In genomic region chr17:59139939-59140338, GRCh38 we compare ENCODE assay signal across 14 cellular contexts. TPM values are rescaled to one million over a fixed set of nuclear protein-coding genes. Genes with fewer than 3 reads are reported as not detected.
DNase-seq lines count a peak whose midpoint lies in the region; ATAC-seq and TF ChIP-seq lines count a peak whose summit lies in the region.
"Had no signal": no experiment of that assay in that cellular context is flagged by ENCODE, and none has a peak within 500 bp of the region (broad histone marks: within the 10 kb centered on the region; RNA-seq: fewer than 3 reads in every experiment).

No MANE protein-coding gene starts in this region.

- no peak overlapping the region for H2BK12ac ChIP-seq in trophoblast cell (ENCODE audit: low read length)

- no peak overlapping the region for H2AK5ac ChIP-seq in trophoblast cell (ENCODE audit: low read length)

- no peak overlapping the region for H4K91ac ChIP-seq in trophoblast cell (ENCODE audit: low read depth, low read length)

- H3K27me3 ChIP-seq in RWPE2 (ENCODE audit: insufficient read depth, poor library complexity, severe bottlenecking): no peaks in the 10 kb centered on the region
- no peaks in the 10 kb centered on the region for H3K27me3 ChIP-seq in trophoblast cell (ENCODE audit: insufficient read depth, low read length)

- TF ChIP-seq POLR2A in erythroblast (IDR thresholded peaks at IDR 0.05; ENCODE audit: low read length): no peak

- no peak overlapping the region for H2BK120ac ChIP-seq in trophoblast cell (ENCODE audit: insufficient read depth, low read length, poor library complexity)

- H3K9me3 Mint-ChIP-seq in brain (no peaks in the 10 kb centered on the region), nephron progenitor cell (peaks cover 8% of the 10 kb centered on the region)
- H3K9me3 Mint-ChIP-seq: CD14-positive monocyte; CD8-positive, alpha-beta memory T cell; H9 had no signal

- WGBS in trophoblast cell (ENCODE audit: extremely low coverage, insufficient coverage, insufficient read length): no CpG with 5 or more reads among the region's 4 CpGs

- H3K9me3 ChIP-seq in RWPE2 (ENCODE audit: severe bottlenecking) (no peaks in the 10 kb centered on the region), trophoblast cell (ENCODE audit: insufficient read depth, low read depth, low read length) (no peaks in the 10 kb centered on the region)
- H3K9me3 ChIP-seq: Caco-2 had no signal

- TF ChIP-seq CTCF in RWPE2 (IDR thresholded peaks at IDR 0.05; ENCODE audit: poor library complexity, severe bottlenecking) (no peak), brain (conservative IDR thresholded peaks at IDR 0.05) (no peak), nephron progenitor cell (IDR thresholded peaks at IDR 0.05) (no peak)

- peaks cover 8% of the 10 kb centered on the region for H3K79me2 ChIP-seq in trophoblast cell (ENCODE audit: control insufficient read depth, insufficient read depth, low read length, poor library complexity)

- H4K12ac ChIP-seq in trophoblast cell (ENCODE audit: low read depth, low read length): no peak overlapping the region

- no peak overlapping the region for H3K18ac ChIP-seq in trophoblast cell (ENCODE audit: low read length)

- H3K27ac Mint-ChIP-seq in brain (peak overlapping the region in 3 of 5 experiments; percentile 10 to 66 (median 36)), nephron progenitor cell (peak overlapping the region; percentile 29)
- H3K27ac Mint-ChIP-seq: CD8-positive, alpha-beta memory T cell had no signal

- H3K14ac ChIP-seq in trophoblast cell (ENCODE audit: low read length): no peak overlapping the region

- H2BK5ac ChIP-seq in trophoblast cell (ENCODE audit: low read depth, low read length, poor library complexity): no peak overlapping the region

- H3K27me3 Mint-ChIP-seq in brain (no peaks in the 10 kb centered on the region), nephron progenitor cell (ENCODE audit: low read depth, poor library complexity) (no peaks in the 10 kb centered on the region)
- H3K27me3 Mint-ChIP-seq: CD8-positive, alpha-beta memory T cell had no signal

- H3K27ac ChIP-seq in RWPE2 (ENCODE audit: poor library complexity, severe bottlenecking) (peak overlapping the region; percentile 32), trophoblast cell (ENCODE audit: low read depth, low read length) (no peak overlapping the region)

- no peak overlapping the region for H4K8ac ChIP-seq in trophoblast cell (ENCODE audit: low read depth, low read length)

- H3K4me3 ChIP-seq in RWPE2 (ENCODE audit: severe bottlenecking) (no peak overlapping the region), trophoblast cell (ENCODE audit: low read depth, low read length) (no peak overlapping the region)

- H3K79me1 ChIP-seq in trophoblast cell (ENCODE audit: low read length): no peaks in the 10 kb centered on the region

- peak; percentile 55; the same call in 2 of the 3 replicates for ATAC-seq in RWPE2 (ENCODE audit: low read depth)

- H3K4me1 ChIP-seq in RWPE2 (ENCODE audit: insufficient read depth, poor library complexity, severe bottlenecking): peaks cover 11% of the 10 kb centered on the region
- H3K4me1 ChIP-seq in trophoblast cell (ENCODE audit: control insufficient read depth in 1 of 2, insufficient read depth in 2 of 2, low read length in 2 of 2): no peaks in the 10 kb centered on the region
- H3K4me1 ChIP-seq: Caco-2 had no signal

- peaks cover 6% of the 10 kb centered on the region for H3K4me1 Mint-ChIP-seq in brain
- no peaks in the 10 kb centered on the region for H3K4me1 Mint-ChIP-seq in nephron progenitor cell
- H3K4me1 Mint-ChIP-seq: CD14-positive monocyte had no signal

- no peak overlapping the region for H3K9ac ChIP-seq in trophoblast cell (ENCODE audit: low read length)

- DNase-seq in RWPE2 (ENCODE audit: low spot score): no peak
- DNase-seq in erythroblast (lab: John Stamatoyannopoulos, UW): peak; percentile 42 to 59
- no peak for DNase-seq in nephron progenitor cell
- DNase-seq in trophoblast cell: no peak
- DNase-seq in DMS153 (lab: John Stamatoyannopoulos, UW): no peak
- DNase-seq in stimulated activated CD4-positive, alpha-beta T cell treated with anti-CD3 and anti-CD28 coated beads, Interleukin-4, amount 100 ng/mL, for 24 hours: no peak
- DNase-seq: Caco-2; CD8-positive, alpha-beta memory T cell; DMS53; GF-D8; GOT3; H9 had no signal

- no peak overlapping the region for H3K4ac ChIP-seq in trophoblast cell (ENCODE audit: low read depth, low read length)

- H3K36me3 Mint-ChIP-seq in brain: peaks cover 37% of the 10 kb centered on the region
- H3K36me3 Mint-ChIP-seq in nephron progenitor cell (ENCODE audit: low read depth): peaks cover 34% of the 10 kb centered on the region

- H2AFZ ChIP-seq in trophoblast cell (ENCODE audit: insufficient read depth, low read length, poor library complexity): no peak overlapping the region

- H3K4me2 ChIP-seq in trophoblast cell (ENCODE audit: low read length): no peak overlapping the region

- H3K4me3 Mint-ChIP-seq in brain (no peak overlapping the region), nephron progenitor cell (no peak overlapping the region)
- H3K4me3 Mint-ChIP-seq: CD14-positive monocyte; CD8-positive, alpha-beta memory T cell; H9 had no signal

- H3K23ac ChIP-seq in trophoblast cell (ENCODE audit: low read length): no peak overlapping the region

- H3K36me3 ChIP-seq in RWPE2 (ENCODE audit: low read depth): peaks cover 24% of the 10 kb centered on the region
- H3K36me3 ChIP-seq in trophoblast cell (ENCODE audit: control insufficient read depth in 1 of 2, insufficient read depth in 2 of 2, low read length in 2 of 2): peaks cover 2 to 5% of the 10 kb centered on the region in 2 experiments

RNA-seq across cellular contexts. Expression of gene SKA2, which starts 15.0 kb away (rescaled TPM):
- polyA plus RNA-seq in brain (ENCODE audit: insufficient read depth, low read depth, low replicate concordance): 66.9 TPM
- 172 and 189 TPM in 2 replicates for polyA plus RNA-seq in trophoblast cell (2013)

RNA-seq across cellular contexts. Expression of gene PRR11, which starts 15.6 kb away (rescaled TPM):
- 64.6 TPM for polyA plus RNA-seq in brain (ENCODE audit: insufficient read depth, low read depth, low replicate concordance)
- polyA plus RNA-seq in trophoblast cell (2013): 66.2 and 70.5 TPM in 2 replicates

RNA-seq across cellular contexts. Expression of gene TRIM37, which starts 33.3 kb away (rescaled TPM):
- polyA plus RNA-seq in brain (ENCODE audit: insufficient read depth, low read depth, low replicate concordance): 38.7 TPM
- 17.4 and 18.6 TPM in 2 replicates for polyA plus RNA-seq in trophoblast cell (2013)

Comparison
In these comparisons a context has a peak if more than half of its experiments do, and no peak if none do; other contexts are left out.
1. DNase-seq: peak in erythroblast (2 of 2); none in RWPE2 (single experiment), nephron progenitor cell (single experiment), trophoblast cell (0 of 2), DMS153 (single experiment) and stimulated activated CD4-positive, alpha-beta T cell treated with anti-CD3 and anti-CD28 coated beads, Interleukin-4, amount 100 ng/mL, for 24 hours (single experiment).